Comparison of ENCODE assay signal across 27 cellular contexts in the genomic region with DNA sequence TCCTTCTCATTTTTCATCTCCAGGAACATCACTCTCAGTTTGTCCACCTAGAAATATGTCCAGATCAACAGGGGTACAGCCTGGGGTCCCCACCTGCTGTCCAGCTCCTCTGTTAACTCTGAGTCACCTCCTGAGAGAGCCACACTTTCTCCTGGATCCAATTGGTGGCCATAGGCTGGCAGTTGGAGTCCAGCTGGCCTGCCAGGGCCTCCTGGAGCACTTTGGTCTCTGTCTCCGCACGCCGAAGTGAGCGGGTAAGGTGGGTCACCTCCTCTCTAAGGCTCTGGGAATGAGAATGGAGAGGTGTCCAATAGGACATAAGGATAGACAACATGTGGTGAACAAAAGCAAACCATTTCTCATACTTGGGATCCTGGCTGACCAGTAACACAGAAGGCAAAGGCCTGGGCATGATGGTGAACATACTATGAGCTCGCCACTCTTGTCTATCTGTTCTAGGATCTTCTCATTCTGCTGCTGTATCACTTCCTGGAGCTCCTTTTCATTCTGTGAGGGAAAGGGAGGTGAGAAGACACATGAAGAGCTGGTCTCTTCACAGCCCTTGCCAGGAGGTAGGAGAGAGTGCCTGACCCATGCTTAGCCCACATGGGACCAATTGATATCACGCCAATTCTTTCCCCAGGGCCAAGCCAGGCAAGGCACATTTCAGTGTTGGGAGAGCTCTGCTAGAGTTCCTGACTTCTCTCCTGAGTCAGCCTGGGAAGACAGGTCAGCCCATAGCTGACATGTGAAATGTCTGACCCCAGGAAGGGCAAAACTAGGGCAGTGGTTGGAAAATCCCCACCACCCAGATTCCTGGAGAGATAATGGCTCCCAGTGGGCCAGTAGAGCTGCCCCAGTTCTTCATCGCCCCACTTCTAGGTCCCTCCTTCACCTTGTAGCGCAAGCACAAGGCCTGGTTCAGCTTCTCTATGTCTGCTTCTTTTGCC. TPM values are rescaled to one million over a fixed set of nuclear protein-coding genes. Genes with fewer than 3 reads are reported as not detected.
DNase-seq lines count a peak whose midpoint lies in the region; ATAC-seq and TF ChIP-seq lines count a peak whose summit lies in the region.
"Had no signal": no experiment of that assay in that cellular context is flagged by ENCODE, and none has a peak within 500 bp of the region (broad histone marks: within the 10 kb centered on the region; RNA-seq: fewer than 3 reads in every experiment).

No MANE protein-coding gene starts in this region.

- H3K4me3 ChIP-seq in Karpas-422 (ENCODE audit: low read length) = no peak overlapping the region
- H3K4me3 ChIP-seq: A549, esophagus squamous epithelium, GM23248, left lung, smooth muscle cell, suprapubic skin, upper lobe of right lung had no signal

- peaks cover 5% of the 10 kb centered on the region; the same call in 1 of the 2 replicates for H3K79me2 ChIP-seq in Karpas-422 (ENCODE audit: low read length)

- no peak for DNase-seq in activated CD8-positive, alpha-beta T cell treated with anti-CD3 and anti-CD28 coated beads for 36 hours
- no peak for DNase-seq in activated CD8-positive, alpha-beta T cell treated with anti-CD3 and anti-CD28 coated beads, Interleukin-2, amount 10 ng/mL, durations not matched to agents 7 days and 5 days
- no peak for DNase-seq in natural killer cell treated with Interleukin-12 subunit alpha and Interleukin-12 subunit beta and Interleukin-15 and Interleukin-18, amount 100 ng/mL, for 72 hours (ENCODE audit: low spot score)
- DNase-seq in natural killer cell (no peak), chondrocyte (ENCODE audit: low spot score) (peak; percentile 58), Karpas-422 (no peak), GOT3 (lab: John Stamatoyannopoulos, UW) (no peak)
- DNase-seq: activated B cell treated with CpG ODN at 0.5 μM for 24 hours; activated naive CD8-positive, alpha-beta T cell treated with anti-CD3 and anti-CD28 coated beads, Interleukin-2, amount 10 ng/mL, durations not matched to agents 7 days and 5 days; CD4-positive, alpha-beta T cell; central memory CD4-positive, alpha-beta T cell; dermis blood vessel endothelial cell; esophagus squamous epithelium; foreskin keratinocyte; GM23248; head of caudate nucleus; islet precursor cell; left lung; mesenchymal stem cell; NCI-H446 treated with DMSO at 0.1 percent for 48 hours; NCI-H774; right cardiac atrium; upper lobe of right lung had no signal

- no peaks in the 10 kb centered on the region for H3K9me2 ChIP-seq in Karpas-422 (replicated peaks; ENCODE audit: insufficient read depth, low read length)

- no peak overlapping the region for H3K27ac ChIP-seq in Karpas-422 (ENCODE audit: low read length)
- H3K27ac ChIP-seq: A549, foreskin keratinocyte, GM23248, left lung, suprapubic skin, upper lobe of right lung had no signal

- H3K4me3 Mint-ChIP-seq in activated CD8-positive, alpha-beta T cell treated with anti-CD3 and anti-CD28 coated beads for 36 hours = no peak overlapping the region
- H3K4me3 Mint-ChIP-seq in activated CD8-positive, alpha-beta T cell treated with anti-CD3 and anti-CD28 coated beads, Interleukin-2, amount 10 ng/mL, durations not matched to agents 7 days and 5 days = no peak overlapping the region
- H3K4me3 Mint-ChIP-seq in natural killer cell treated with Interleukin-12 subunit alpha and Interleukin-12 subunit beta and Interleukin-15 and Interleukin-18, amount 100 ng/mL, for 72 hours = peak overlapping the region; percentile 63
- H3K4me3 Mint-ChIP-seq in natural killer cell = no peak overlapping the region
- H3K4me3 Mint-ChIP-seq in chondrocyte (ENCODE audit: unreplicated experiment) = no peak overlapping the region
- H3K4me3 Mint-ChIP-seq: activated B cell treated with CpG ODN at 0.5 μM for 24 hours; activated naive CD8-positive, alpha-beta T cell treated with anti-CD3 and anti-CD28 coated beads, Interleukin-2, amount 10 ng/mL, durations not matched to agents 7 days and 5 days; CD4-positive, alpha-beta T cell had no signal

- no peak overlapping the region for H2AFZ ChIP-seq in Karpas-422 (ENCODE audit: low read length)
- H2AFZ ChIP-seq: GM23248 had no signal

- H3K36me3 ChIP-seq in Karpas-422 (ENCODE audit: insufficient read depth, low read length) = peaks cover 47% of the 10 kb centered on the region
- H3K36me3 ChIP-seq: upper lobe of right lung had no signal

- intact Hi-C loops in activated CD8-positive, alpha-beta T cell treated with anti-CD3 and anti-CD28 coated beads for 36 hours (cut with micrococcal nuclease) = no loop called here
- intact Hi-C loops in natural killer cell (cut with micrococcal nuclease) = no loop called here

- POLR2A ChIA-PET in activated CD8-positive, alpha-beta T cell treated with anti-CD3 and anti-CD28 coated beads for 36 hours (lab: Charles Lee) = interaction anchor here (0.8 to 9.1 kb wide), 8 partner anchors 8 to 126 kb away, joined by 3 to 58 read pairs (median 6); a partner anchor contains a TSS
- POLR2A ChIA-PET in activated CD8-positive, alpha-beta T cell treated with anti-CD3 and anti-CD28 coated beads, Interleukin-2, amount 10 ng/mL, durations not matched to agents 7 days and 5 days (lab: Charles Lee) = interaction anchor here (1.0 to 2.8 kb wide), 4 partner anchors 8 to 29 kb away, joined by 3 to 18 read pairs (median 5); a partner anchor contains a TSS

- TF ChIP-seq CTCF in activated CD8-positive, alpha-beta T cell treated with anti-CD3 and anti-CD28 coated beads for 36 hours (IDR thresholded peaks at IDR 0.05) = no peak
- TF ChIP-seq CTCF in natural killer cell (IDR thresholded peaks at IDR 0.05) = no peak
- TF ChIP-seq CTCF in chondrocyte (IDR thresholded peaks at IDR 0.05) = no peak

- H3K27me3 ChIP-seq in Karpas-422 (ENCODE audit: low read length) = no peaks in the 10 kb centered on the region
- H3K27me3 ChIP-seq: esophagus squamous epithelium, foreskin keratinocyte, left lung, suprapubic skin, upper lobe of right lung had no signal

- no peak for ATAC-seq in activated CD8-positive, alpha-beta T cell treated with anti-CD3 and anti-CD28 coated beads for 36 hours
- ATAC-seq in activated CD8-positive, alpha-beta T cell treated with anti-CD3 and anti-CD28 coated beads, Interleukin-2, amount 10 ng/mL, durations not matched to agents 7 days and 5 days = no peak
- ATAC-seq in natural killer cell treated with Interleukin-12 subunit alpha and Interleukin-12 subunit beta and Interleukin-15 and Interleukin-18, amount 100 ng/mL, for 72 hours = no peak
- ATAC-seq in natural killer cell (no peak), GM18498 (IDR thresholded peaks at IDR 0.05; ENCODE audit: unreplicated experiment) (no peak)
- ATAC-seq: A549, foreskin keratinocyte, left lung, right cardiac atrium, upper lobe of right lung had no signal

- peaks cover 37% of the 10 kb centered on the region for H3K4me1 Mint-ChIP-seq in activated CD8-positive, alpha-beta T cell treated with anti-CD3 and anti-CD28 coated beads for 36 hours (ENCODE audit: low read depth)
- peaks cover 34% of the 10 kb centered on the region for H3K4me1 Mint-ChIP-seq in activated CD8-positive, alpha-beta T cell treated with anti-CD3 and anti-CD28 coated beads, Interleukin-2, amount 10 ng/mL, durations not matched to agents 7 days and 5 days (ENCODE audit: low read depth)
- peaks cover 13 to 34% of the 10 kb centered on the region in 2 donors for H3K4me1 Mint-ChIP-seq in natural killer cell treated with Interleukin-12 subunit alpha and Interleukin-12 subunit beta and Interleukin-15 and Interleukin-18, amount 100 ng/mL, for 72 hours (ENCODE audit: low read depth in 2 of 2)
- H3K4me1 Mint-ChIP-seq in natural killer cell = peaks cover 15 to 17% of the 10 kb centered on the region in 2 donors
- H3K4me1 Mint-ChIP-seq in chondrocyte (ENCODE audit: low read depth) = no peaks in the 10 kb centered on the region

- CTCF ChIA-PET in activated CD8-positive, alpha-beta T cell treated with anti-CD3 and anti-CD28 coated beads for 36 hours (lab: Charles Lee) = interaction anchor here (1.2 to 4.4 kb wide), 6 partner anchors 14 to 68 kb away, joined by 3 to 27 read pairs (median 3); no protein-coding TSS in a partner anchor
- CTCF ChIA-PET in activated CD8-positive, alpha-beta T cell treated with anti-CD3 and anti-CD28 coated beads, Interleukin-2, amount 10 ng/mL, durations not matched to agents 7 days and 5 days (lab: Charles Lee) = interaction anchor here (1.0 to 2.3 kb wide), 3 partner anchors 29 to 65 kb away, joined by 3 to 12 read pairs (median 7); no protein-coding TSS in a partner anchor

- peak overlapping the region; percentile 31 for H3K27ac Mint-ChIP-seq in activated CD8-positive, alpha-beta T cell treated with anti-CD3 and anti-CD28 coated beads for 36 hours
- no peak overlapping the region for H3K27ac Mint-ChIP-seq in activated CD8-positive, alpha-beta T cell treated with anti-CD3 and anti-CD28 coated beads, Interleukin-2, amount 10 ng/mL, durations not matched to agents 7 days and 5 days
- H3K27ac Mint-ChIP-seq in natural killer cell treated with Interleukin-12 subunit alpha and Interleukin-12 subunit beta and Interleukin-15 and Interleukin-18, amount 100 ng/mL, for 72 hours = peak overlapping the region in 1 of 2 donors; percentile 30
- H3K27ac Mint-ChIP-seq in natural killer cell (peak overlapping the region in 1 of 2 donors; percentile 16), chondrocyte (ENCODE audit: unreplicated experiment) (no peak overlapping the region)
- H3K27ac Mint-ChIP-seq: activated B cell treated with CpG ODN at 0.5 μM for 24 hours; CD4-positive, alpha-beta T cell had no signal

- peaks cover 63% of the 10 kb centered on the region for H3K36me3 Mint-ChIP-seq in activated CD8-positive, alpha-beta T cell treated with anti-CD3 and anti-CD28 coated beads for 36 hours (ENCODE audit: low read depth)
- H3K36me3 Mint-ChIP-seq in activated CD8-positive, alpha-beta T cell treated with anti-CD3 and anti-CD28 coated beads, Interleukin-2, amount 10 ng/mL, durations not matched to agents 7 days and 5 days (ENCODE audit: low read depth) = peaks cover 58% of the 10 kb centered on the region
- H3K36me3 Mint-ChIP-seq in natural killer cell treated with Interleukin-12 subunit alpha and Interleukin-12 subunit beta and Interleukin-15 and Interleukin-18, amount 100 ng/mL, for 72 hours = peaks cover 10% of the 10 kb centered on the region
- H3K36me3 Mint-ChIP-seq in natural killer cell (no peaks in the 10 kb centered on the region), chondrocyte (ENCODE audit: low read depth) (peaks cover 2% of the 10 kb centered on the region)

- no peak overlapping the region for H3K4me2 ChIP-seq in Karpas-422 (ENCODE audit: low read depth, low read length, poor library complexity, severe bottlenecking)
- H3K4me2 ChIP-seq: A549, smooth muscle cell had no signal

- H3K4me1 ChIP-seq in Karpas-422 (ENCODE audit: low read length) = peaks cover 22% of the 10 kb centered on the region
- H3K4me1 ChIP-seq: foreskin keratinocyte had no signal

- H3K27me3 Mint-ChIP-seq in activated CD8-positive, alpha-beta T cell treated with anti-CD3 and anti-CD28 coated beads for 36 hours = no peaks in the 10 kb centered on the region
- no peaks in the 10 kb centered on the region for H3K27me3 Mint-ChIP-seq in activated CD8-positive, alpha-beta T cell treated with anti-CD3 and anti-CD28 coated beads, Interleukin-2, amount 10 ng/mL, durations not matched to agents 7 days and 5 days (ENCODE audit: low read depth)
- H3K27me3 Mint-ChIP-seq in natural killer cell treated with Interleukin-12 subunit alpha and Interleukin-12 subunit beta and Interleukin-15 and Interleukin-18, amount 100 ng/mL, for 72 hours = no peaks in the 10 kb centered on the region
- H3K27me3 Mint-ChIP-seq in natural killer cell (ENCODE audit: low read depth in 2 of 2) (no peaks in the 10 kb centered on the region), chondrocyte (ENCODE audit: low read depth) (no peaks in the 10 kb centered on the region)
- H3K27me3 Mint-ChIP-seq: activated B cell treated with CpG ODN at 0.5 μM for 24 hours; activated naive CD8-positive, alpha-beta T cell treated with anti-CD3 and anti-CD28 coated beads, Interleukin-2, amount 10 ng/mL, durations not matched to agents 7 days and 5 days; CD4-positive, alpha-beta T cell had no signal

- no peaks in the 10 kb centered on the region for H3K9me3 ChIP-seq in Karpas-422 (ENCODE audit: low read length)
- H3K9me3 ChIP-seq: A549, esophagus squamous epithelium, left lung, suprapubic skin, upper lobe of right lung had no signal

- no peak overlapping the region for H3K9ac ChIP-seq in Karpas-422 (ENCODE audit: low read length)
- H3K9ac ChIP-seq: GM23248 had no signal

- H4K20me1 ChIP-seq in Karpas-422 (ENCODE audit: insufficient read depth, low read depth, low read length) = no peaks in the 10 kb centered on the region

- H3K9me3 Mint-ChIP-seq in activated CD8-positive, alpha-beta T cell treated with anti-CD3 and anti-CD28 coated beads for 36 hours = no peaks in the 10 kb centered on the region
- H3K9me3 Mint-ChIP-seq in activated CD8-positive, alpha-beta T cell treated with anti-CD3 and anti-CD28 coated beads, Interleukin-2, amount 10 ng/mL, durations not matched to agents 7 days and 5 days (ENCODE audit: insufficient read depth) = no peaks in the 10 kb centered on the region
- H3K9me3 Mint-ChIP-seq in natural killer cell treated with Interleukin-12 subunit alpha and Interleukin-12 subunit beta and Interleukin-15 and Interleukin-18, amount 100 ng/mL, for 72 hours = no peaks in the 10 kb centered on the region
- H3K9me3 Mint-ChIP-seq in natural killer cell = no peaks in the 10 kb centered on the region
- no peaks in the 10 kb centered on the region for H3K9me3 Mint-ChIP-seq in chondrocyte (ENCODE audit: low read depth)
- H3K9me3 Mint-ChIP-seq: activated B cell treated with CpG ODN at 0.5 μM for 24 hours; activated naive CD8-positive, alpha-beta T cell treated with anti-CD3 and anti-CD28 coated beads, Interleukin-2, amount 10 ng/mL, durations not matched to agents 7 days and 5 days; CD4-positive, alpha-beta T cell had no signal

RNA-seq across cellular contexts. Expression of a gene that starts 1.8 kb away (rescaled TPM):
- total RNA-seq in activated CD8-positive, alpha-beta T cell treated with anti-CD3 and anti-CD28 coated beads for 36 hours = 100 to 1,000 TPM; 142 to 146 TPM
- total RNA-seq in activated CD8-positive, alpha-beta T cell treated with anti-CD3 and anti-CD28 coated beads, Interleukin-2, amount 10 ng/mL, durations not matched to agents 7 days and 5 days = 10 to 100 TPM; 97.3 to 99.7 TPM
- total RNA-seq in natural killer cell treated with Interleukin-12 subunit alpha and Interleukin-12 subunit beta and Interleukin-15 and Interleukin-18, amount 100 ng/mL, for 72 hours = 100 to 1,000 TPM in 1 of 2 donors, 10 to 100 TPM in 1; 36.8 to 164 TPM
- 10 to 100 TPM; 18.2 to 25.4 (median 23.0) TPM for total RNA-seq in natural killer cell
- total RNA-seq in chondrocyte = 3.9 to 9.5 TPM (median 8.0 TPM) in 3 replicates
- 309 and 552 TPM in 2 replicates for total RNA-seq in Karpas-422 (2014; rRNA removed; shearing (Covaris generic); ENCODE audit: low replicate concordance)

RNA-seq across cellular contexts. Expression of a gene that starts 7.2 kb away (rescaled TPM):
- 10 to 100 TPM; 33.8 to 36.9 TPM for total RNA-seq in activated CD8-positive, alpha-beta T cell treated with anti-CD3 and anti-CD28 coated beads for 36 hours
- total RNA-seq in activated CD8-positive, alpha-beta T cell treated with anti-CD3 and anti-CD28 coated beads, Interleukin-2, amount 10 ng/mL, durations not matched to agents 7 days and 5 days = 10 to 100 TPM; 60.0 to 61.1 TPM
- total RNA-seq in natural killer cell treated with Interleukin-12 subunit alpha and Interleukin-12 subunit beta and Interleukin-15 and Interleukin-18, amount 100 ng/mL, for 72 hours = 10 to 100 TPM; 74.9 to 93.2 TPM
- 10 to 100 TPM; 88.3 to 95.3 (median 92.3) TPM for total RNA-seq in natural killer cell
- 56.5 to 65.7 TPM (median 62.9 TPM) in 3 replicates for total RNA-seq in chondrocyte
- 39.2 and 50.2 TPM in 2 replicates for total RNA-seq in Karpas-422 (2014; rRNA removed; shearing (Covaris generic); ENCODE audit: low replicate concordance)

RNA-seq across cellular contexts. Expression of a gene that starts 20.3 kb away (rescaled TPM):
- total RNA-seq in activated CD8-positive, alpha-beta T cell treated with anti-CD3 and anti-CD28 coated beads for 36 hours = 100 to 1,000 TPM; 140 to 141 TPM
- 100 to 1,000 TPM; 162 to 170 TPM for total RNA-seq in activated CD8-positive, alpha-beta T cell treated with anti-CD3 and anti-CD28 coated beads, Interleukin-2, amount 10 ng/mL, durations not matched to agents 7 days and 5 days
- total RNA-seq in natural killer cell treated with Interleukin-12 subunit alpha and Interleukin-12 subunit beta and Interleukin-15 and Interleukin-18, amount 100 ng/mL, for 72 hours = 100 to 1,000 TPM in 1 of 2 donors, 10 to 100 TPM in 1; 80.7 to 198 TPM
- 10 to 100 TPM; 18.0 to 19.6 (median 19.3) TPM for total RNA-seq in natural killer cell
- 10.3 to 20.3 TPM (median 12.9 TPM) in 3 replicates for total RNA-seq in chondrocyte
- 51.0 and 58.1 TPM in 2 replicates for total RNA-seq in Karpas-422 (2014; rRNA removed; shearing (Covaris generic); ENCODE audit: low replicate concordance)

RNA-seq across cellular contexts. Expression of a gene that starts 26.1 kb away (rescaled TPM):
- total RNA-seq in activated CD8-positive, alpha-beta T cell treated with anti-CD3 and anti-CD28 coated beads for 36 hours = 10 to 100 TPM; 43.6 to 44.8 TPM
- total RNA-seq in activated CD8-positive, alpha-beta T cell treated with anti-CD3 and anti-CD28 coated beads, Interleukin-2, amount 10 ng/mL, durations not matched to agents 7 days and 5 days = 10 to 100 TPM; 41.6 to 48.1 TPM
- 100 to 1,000 TPM; 104 to 135 TPM for total RNA-seq in natural killer cell treated with Interleukin-12 subunit alpha and Interleukin-12 subunit beta and Interleukin-15 and Interleukin-18, amount 100 ng/mL, for 72 hours
- total RNA-seq in natural killer cell (100 to 1,000 TPM in 1 of 3 donors, 10 to 100 TPM in 2; 79.1 to 106 (median 79.3) TPM), chondrocyte (19.8 to 24.9 TPM (median 24.1 TPM) in 3 replicates)
- total RNA-seq in Karpas-422 (2014; rRNA removed; shearing (Covaris generic); ENCODE audit: low replicate concordance) = 34.0 and 70.2 TPM in 2 replicates

RNA-seq across cellular contexts. Expression of a gene that starts 35.5 kb away (rescaled TPM):
- 10 to 100 TPM; 22.5 to 24.9 TPM for total RNA-seq in activated CD8-positive, alpha-beta T cell treated with anti-CD3 and anti-CD28 coated beads for 36 hours
- total RNA-seq in activated CD8-positive, alpha-beta T cell treated with anti-CD3 and anti-CD28 coated beads, Interleukin-2, amount 10 ng/mL, durations not matched to agents 7 days and 5 days = 10 to 100 TPM; 23.0 to 28.7 TPM
- 100 to 1,000 TPM in 1 of 2 donors, 10 to 100 TPM in 1; 34.4 to 108 TPM for total RNA-seq in natural killer cell treated with Interleukin-12 subunit alpha and Interleukin-12 subunit beta and Interleukin-15 and Interleukin-18, amount 100 ng/mL, for 72 hours
- total RNA-seq in natural killer cell (10 to 100 TPM in 2 of 3 donors, 1 to 10 TPM in 1; 10.0 to 14.6 (median 14.0) TPM), chondrocyte (4.7 to 9.0 TPM (median 6.4 TPM) in 3 replicates)
- total RNA-seq in Karpas-422 (2014; rRNA removed; shearing (Covaris generic); ENCODE audit: low replicate concordance) = 25.5 and 33.5 TPM in 2 replicates
